14 cellular contexts compared by ENCODE assay signal in genomic region chr2:147595200-147595599, GRCh38.
"Had no signal": no experiment of that assay in that cellular context is flagged by ENCODE, and none has a peak within 500 bp of the region (broad histone marks: within the 10 kb centered on the region; RNA-seq: fewer than 3 reads in every experiment).

No MANE protein-coding gene starts in this region.

- H3K27ac ChIP-seq: cardiac muscle cell, coronary artery, stomach, thyroid gland, vagina had no signal

- H3K9me3 ChIP-seq: thyroid gland, vagina had no signal

- H3K36me3 ChIP-seq: cardiac muscle cell, stomach, thyroid gland, vagina had no signal

- DNase-seq: activated B cell treated with CpG ODN at 0.5 μM for 24 hours; activated CD4-positive, alpha-beta T cell treated with anti-CD3 and anti-CD28 coated beads, Interleukin-2, amount 10 ng/mL, durations not matched to agents 24 days and 14 days; activated naive CD4-positive, alpha-beta T cell treated with Interleukin-2 at 50 U/mL for 16 hours; activated naive CD8-positive, alpha-beta T cell treated with anti-CD3 and anti-CD28 coated beads, Interleukin-2, amount 50 U/mL, for 24 hours; effector CD4-positive, alpha-beta T cell; immature natural killer cell; mesendoderm; stomach; T-helper 1 cell had no signal

- H3K27me3 ChIP-seq: cardiac muscle cell, stomach, thyroid gland, vagina had no signal

- ATAC-seq: activated naive CD8-positive, alpha-beta T cell treated with anti-CD3 and anti-CD28 coated beads, Interleukin-2, amount 50 U/mL, for 24 hours had no signal

- H3K4me3 ChIP-seq: cardiac muscle cell, coronary artery, skin epidermis, stomach, thyroid gland, vagina had no signal

- H3K4me1 ChIP-seq: stomach, thyroid gland, vagina had no signal
